In genomic region chr20:38369387-38369786, GRCh38 we compare ENCODE assay signal across 9 cellular contexts. TPM values are rescaled to one million over a fixed set of nuclear protein-coding genes. Genes with fewer than 3 reads are reported as not detected.
DNase-seq lines count a peak whose midpoint lies in the region; ATAC-seq, FAIRE-seq and TF ChIP-seq lines count a peak whose summit lies in the region.
"Had no signal": no experiment of that assay in that cellular context is flagged by ENCODE, and none has a peak within 500 bp of the region (broad histone marks: within the 10 kb centered on the region; RNA-seq: fewer than 3 reads in every experiment).

No MANE protein-coding gene starts in this region.

- H3K79me2 ChIP-seq in mesendoderm (ENCODE audit: control insufficient read depth, insufficient read depth, low read length): no peaks in the 10 kb centered on the region

- no peak overlapping the region for H2BK15ac ChIP-seq in mesendoderm (replicated peaks; ENCODE audit: low read depth)

- H4K8ac ChIP-seq in mesendoderm (ENCODE audit: low read depth, low read length): peak overlapping the region; percentile 97

- H3K79me1 ChIP-seq in mesendoderm (ENCODE audit: low read length): no peaks in the 10 kb centered on the region

- H3K4me3 Mint-ChIP-seq in WTC11: peak overlapping the region; percentile 16; the same call in 1 of the 2 replicates

- H3K27me3 Mint-ChIP-seq in WTC11 (ENCODE audit: low read depth): no peaks in the 10 kb centered on the region

- peak overlapping the region; percentile 9; the same call in 1 of the 2 replicates for H3K9ac ChIP-seq in ES-I3 (ENCODE audit: low read depth, low read length)
- H3K9ac ChIP-seq in mesendoderm (ENCODE audit: low read length): no peak overlapping the region

- H3K4me3 ChIP-seq in mesendoderm (ENCODE audit: low read length): no peak overlapping the region
- H3K4me3 ChIP-seq in upper lobe of left lung: no peak overlapping the region

- no peaks in the 10 kb centered on the region for H3K9me3 Mint-ChIP-seq in WTC11

- H2BK120ac ChIP-seq in mesendoderm (ENCODE audit: low read depth, low read length): no peak overlapping the region

- peak overlapping the region; percentile 64; the same call in 1 of the 2 replicates for H3K27ac Mint-ChIP-seq in WTC11

- H3K4me1 Mint-ChIP-seq in WTC11: peaks cover 3% of the 10 kb centered on the region; the same call in 1 of the 2 replicates

- H2AK5ac ChIP-seq in mesendoderm (ENCODE audit: low read length): no peak overlapping the region

- H3K4me2 ChIP-seq in mesendoderm (ENCODE audit: low read length): no peak overlapping the region

- FAIRE-seq in GM12892 (lab: Jason Lieb, UNC): no peak

- H3K4me1 ChIP-seq in ES-I3 (ENCODE audit: insufficient read depth, low read length): no peaks in the 10 kb centered on the region
- H3K4me1 ChIP-seq in mesendoderm (ENCODE audit: control insufficient read depth, low read depth, low read length): no peaks in the 10 kb centered on the region
- H3K4me1 ChIP-seq in upper lobe of left lung: peaks cover 0 to 2% (median 0%) of the 10 kb centered on the region in 4 donors

- no peaks in the 10 kb centered on the region for H3K36me3 Mint-ChIP-seq in WTC11

- WGBS in mesendoderm (ENCODE audit: extremely low coverage, insufficient coverage, low lambda C conversion rate): no CpG with 5 or more reads among the region's 2 CpGs
- WGBS in upper lobe of left lung, 2 donors: 25 to 42% methylated on average over 2 of the region's 2 CpGs

- DNase-seq in MV-4-11 (lab: John Stamatoyannopoulos, UW) (peak; percentile 80), WTC11 (ENCODE audit: low spot score) (no peak), mesendoderm (peak; percentile 44), upper lobe of left lung (no peak), NCI-H1092 (lab: John Stamatoyannopoulos, UW) (no peak), GM12892 (ENCODE audit: insufficient read length) (no peak), NCI-H2029 treated with DMSO at 0.1 percent for 48 hours (lab: John Stamatoyannopoulos, UW) (no peak)
- DNase-seq: NK-92 treated with Interleukin-12 subunit alpha and Interleukin-12 subunit beta, amount 100 ng/mL, for 24 hours had no signal

- H3K36me3 ChIP-seq in ES-I3 (ENCODE audit: insufficient read depth, low read length): no peaks in the 10 kb centered on the region
- no peaks in the 10 kb centered on the region for H3K36me3 ChIP-seq in mesendoderm (ENCODE audit: control insufficient read depth, insufficient read depth, low read length)
- H3K36me3 ChIP-seq in upper lobe of left lung: no peaks in the 10 kb centered on the region

- no peaks in the 10 kb centered on the region for H3K27me3 ChIP-seq in mesendoderm (ENCODE audit: insufficient read depth, low read length, poor library complexity)
- no peaks in the 10 kb centered on the region for H3K27me3 ChIP-seq in upper lobe of left lung

- ATAC-seq in WTC11 (peak; percentile 96), upper lobe of left lung (ENCODE audit: low FRiP score in 2 of 2) (no peak)

- POLR2A ChIA-PET in WTC11 (lab: Charles Lee): interaction anchor here (0.6 kb wide), 2 partner anchors 16 to 434 kb away, joined by 4 to 7 read pairs; no protein-coding TSS in a partner anchor

- H3K4ac ChIP-seq in mesendoderm (ENCODE audit: low read depth, low read length): no peak overlapping the region

- no peak overlapping the region for H2BK5ac ChIP-seq in mesendoderm (ENCODE audit: low read length)

- TF ChIP-seq POLR2A in upper lobe of left lung (IDR thresholded peaks at IDR 0.05) (no peak), GM12892 (IDR thresholded peaks at IDR 0.05; ENCODE audit: low read depth, low read length) (no peak)

- no peak overlapping the region for H3K23ac ChIP-seq in mesendoderm (ENCODE audit: low read length)

- H3K27ac ChIP-seq in mesendoderm (ENCODE audit: low read depth, low read length) (no peak overlapping the region), upper lobe of left lung (no peak overlapping the region)

- peak overlapping the region; percentile 22 for H4K5ac ChIP-seq in mesendoderm (ENCODE audit: low read length)

- H3K9me3 ChIP-seq in ES-I3 (ENCODE audit: control insufficient read depth, insufficient read depth, low read length) (no peaks in the 10 kb centered on the region), upper lobe of left lung (no peaks in the 10 kb centered on the region)

- CTCF ChIA-PET in WTC11 (lab: Charles Lee): interaction anchor here (1.4 to 4.0 kb wide), 5 partner anchors 18 to 312 kb away, joined by 5 to 20 read pairs (median 7); no protein-coding TSS in a partner anchor

- no peak overlapping the region for H3K56ac ChIP-seq in mesendoderm (ENCODE audit: low read length)

- H3K18ac ChIP-seq in mesendoderm (ENCODE audit: low read length): no peak overlapping the region

- TF ChIP-seq EP300 in upper lobe of left lung (IDR thresholded peaks at IDR 0.05): no peak

- no peak for TF ChIP-seq CTCF in WTC11 (IDR thresholded peaks at IDR 0.05)
- TF ChIP-seq CTCF in upper lobe of left lung (IDR thresholded peaks at IDR 0.05): no peak

TF ChIP-seq in WTC11, 78 proteins besides CTCF, POLR2A, EP300 and RAD21:
- TF ChIP-seq ATF2 (CRISPR knock-in tag; IDR thresholded peaks at IDR 0.05; ENCODE audit: borderline replicate concordance, low read depth) (no peak), NFYB (CRISPR knock-in tag; conservative IDR thresholded peaks at IDR 0.05; ENCODE audit: low read depth) (peak; percentile 75)

RNA-seq across cellular contexts. Expression of gene LBP, which starts 23.1 kb away (rescaled TPM):
- total RNA-seq in WTC11 (2021) (0.27 to 0.37 TPM (median 0.34 TPM) in 3 replicates), upper lobe of left lung (under 1 TPM in 3 of 6 donors, not detected in 3; 0.14 to 0.44 (median 0.30) TPM)
- 0.27 TPM for polyA plus RNA-seq in mesendoderm (2013, experiment 1 of 2)
- 0.21 TPM for polyA plus RNA-seq in mesendoderm (2013, experiment 2 of 2)
- polyA plus RNA-seq in GM12892 (2012; ENCODE audit: missing spikeins): not detected

Comparison
In these comparisons a context has a peak if more than half of its experiments do, and no peak if none do; other contexts are left out.
1. DNase-seq: peak in MV-4-11 (single experiment) and mesendoderm (single experiment); none in WTC11 (single experiment), upper lobe of left lung (0 of 2), NCI-H1092 (single experiment), GM12892 (single experiment) and NCI-H2029 treated with DMSO at 0.1 percent for 48 hours (single experiment).